In the genomic region with DNA sequence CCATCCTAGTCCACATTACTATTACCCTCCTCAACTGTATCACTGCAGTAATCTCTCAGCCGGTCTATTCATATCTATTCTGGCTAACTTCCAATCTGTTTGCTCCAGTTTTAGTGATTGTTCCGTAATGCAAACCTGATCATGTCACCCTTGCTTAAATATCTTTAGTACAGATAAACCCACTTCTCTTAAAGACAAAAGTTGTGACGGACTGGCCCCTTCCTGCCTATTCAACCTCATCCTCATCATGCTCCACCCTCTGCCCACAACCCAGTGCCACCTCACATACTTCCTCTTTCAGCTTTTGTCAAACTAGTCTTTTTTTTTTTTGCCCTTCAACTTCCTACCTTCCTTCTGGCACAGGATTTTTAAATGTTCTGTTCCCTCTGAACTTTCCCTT, we compare ENCODE assay signal across 9 cellular contexts. TPM values are rescaled to one million over a fixed set of nuclear protein-coding genes. Genes with fewer than 3 reads are reported as not detected.
DNase-seq lines count a peak whose midpoint lies in the region; ATAC-seq and TF ChIP-seq lines count a peak whose summit lies in the region.
"Had no signal": no experiment of that assay in that cellular context is flagged by ENCODE, and none has a peak within 500 bp of the region (broad histone marks: within the 10 kb centered on the region; RNA-seq: fewer than 3 reads in every experiment).

No MANE protein-coding gene starts in this region.

- H3K9me3 Mint-ChIP-seq in type B pancreatic cell = no peaks in the 10 kb centered on the region

- H3K9me3 ChIP-seq in OCI-LY3 (ENCODE audit: insufficient read depth, low read length) (no peaks in the 10 kb centered on the region), sigmoid colon (no peaks in the 10 kb centered on the region)

- no peaks in the 10 kb centered on the region for H3K79me2 ChIP-seq in OCI-LY3 (ENCODE audit: low read length)

- H3K27ac ChIP-seq in OCI-LY3 (ENCODE audit: low read length) (peak overlapping the region; percentile 79), sigmoid colon (peak overlapping the region in 3 of 4 donors; percentile 36 to 42 (median 39))

- H2AFZ ChIP-seq in OCI-LY3 (ENCODE audit: low read depth, low read length) = peak overlapping the region; percentile 63; the same call in 1 of the 2 replicates

- H3K36me3 Mint-ChIP-seq in type B pancreatic cell = peaks cover 5% of the 10 kb centered on the region

- no peak overlapping the region for H3K27ac Mint-ChIP-seq in type B pancreatic cell

- TF ChIP-seq EP300 in sigmoid colon (IDR thresholded peaks at IDR 0.05) = no peak

- no peaks in the 10 kb centered on the region for H3K27me3 Mint-ChIP-seq in type B pancreatic cell

- DNase-seq in GF-D8 (lab: John Stamatoyannopoulos, UW) (peak; percentile 92), sigmoid colon (peak; percentile 77), type B pancreatic cell (ENCODE audit: extremely low spot score, unreplicated experiment) (no peak), EL (no peak), NCI-H1436 treated with DMSO at 0.1 percent for 48 hours (lab: John Stamatoyannopoulos, UW) (no peak)
- peak; percentile 64 for DNase-seq in activated naive CD4-positive, alpha-beta T cell treated with Interleukin-2 at 50 U/mL for 16 hours

- H3K4me2 ChIP-seq in OCI-LY3 (ENCODE audit: low read length) = peak overlapping the region; percentile 92

- WGBS in sigmoid colon, 2 donors = 39 to 62% methylated on average over 3 of the region's 3 CpGs

- H3K27me3 ChIP-seq in OCI-LY3 (ENCODE audit: low read depth, low read length) = no peaks in the 10 kb centered on the region
- no peaks in the 10 kb centered on the region for H3K27me3 ChIP-seq in sigmoid colon

- no peaks in the 10 kb centered on the region for H4K20me1 ChIP-seq in OCI-LY3 (ENCODE audit: insufficient read depth, low read length)

- peaks cover 17% of the 10 kb centered on the region for H3K4me1 ChIP-seq in OCI-LY3 (ENCODE audit: low read length)
- H3K4me1 ChIP-seq in sigmoid colon = no peaks in the 10 kb centered on the region

- intact Hi-C loops in sigmoid colon (cut with DNase I) = no loop called here

- TF ChIP-seq CTCF in OCI-LY3 (IDR thresholded peaks at IDR 0.05; ENCODE audit: low read depth, low read length) = no peak
- TF ChIP-seq CTCF in sigmoid colon (IDR thresholded peaks at IDR 0.05) = no peak
- no peak for TF ChIP-seq CTCF in type B pancreatic cell (conservative IDR thresholded peaks at IDR 0.05)

- H3K4me3 ChIP-seq in OCI-LY3 (ENCODE audit: low read length) = peak overlapping the region; percentile 64
- no peak overlapping the region for H3K4me3 ChIP-seq in sigmoid colon

- H3K36me3 ChIP-seq in OCI-LY3 (replicated peaks; ENCODE audit: low read depth, low read length) (peaks cover 15% of the 10 kb centered on the region), sigmoid colon (peaks cover 15 to 63% (median 29%) of the 10 kb centered on the region in 4 donors)

- H3K4me1 Mint-ChIP-seq in type B pancreatic cell (ENCODE audit: unreplicated experiment) = no peaks in the 10 kb centered on the region

- no peak for TF ChIP-seq POLR2A in sigmoid colon (IDR thresholded peaks at IDR 0.05)

- H3K4me3 Mint-ChIP-seq in type B pancreatic cell = no peak overlapping the region

- no peak for ATAC-seq in HG03025 (IDR thresholded peaks at IDR 0.05; ENCODE audit: low FRiP score, unreplicated experiment)

- H3K9ac ChIP-seq in OCI-LY3 (ENCODE audit: low read length) = peak overlapping the region; percentile 55; the same call in 1 of the 2 replicates

RNA-seq across cellular contexts. Expression of gene C1orf162, which starts 2.8 kb away (rescaled TPM):
- total RNA-seq in sigmoid colon (10 to 100 TPM; 15.7 to 31.0 (median 21.5) TPM), type B pancreatic cell (ENCODE audit: low replicate concordance) (0.95 and 2.1 TPM in 2 replicates)
- polyA plus RNA-seq in sigmoid colon = 10 to 100 TPM; 22.8 to 27.0 (median 24.3) TPM

RNA-seq across cellular contexts. Expression of gene ATP5PB, which starts 21.7 kb away (rescaled TPM):
- total RNA-seq in sigmoid colon = 100 to 1,000 TPM; 157 to 217 (median 196) TPM
- 100 to 1,000 TPM; 515 to 849 (median 620) TPM for polyA plus RNA-seq in sigmoid colon
- 242 and 272 TPM in 2 replicates for total RNA-seq in type B pancreatic cell (ENCODE audit: low replicate concordance)

RNA-seq across cellular contexts. Expression of gene WDR77, which starts 22.0 kb away (rescaled TPM):
- total RNA-seq in sigmoid colon (10 to 100 TPM; 16.3 to 23.8 (median 20.1) TPM), type B pancreatic cell (ENCODE audit: low replicate concordance) (33.0 and 42.8 TPM in 2 replicates)
- polyA plus RNA-seq in sigmoid colon = 10 to 100 TPM; 13.8 to 29.5 (median 15.5) TPM

RNA-seq across cellular contexts. Expression of gene ADORA3, which starts 32.4 kb away (rescaled TPM):
- total RNA-seq in sigmoid colon = 10 to 100 TPM in 2 of 4 donors, 1 to 10 TPM in 2; 3.0 to 12.8 (median 10.4) TPM
- polyA plus RNA-seq in sigmoid colon = 10 to 100 TPM in 1 of 3 donors, 1 to 10 TPM in 2; 3.0 to 20.6 (median 5.4) TPM
- not detected in 2 replicates for total RNA-seq in type B pancreatic cell (ENCODE audit: low replicate concordance)

RNA-seq across cellular contexts. Expression of gene TMIGD3, which starts 32.4 kb away (rescaled TPM):
- total RNA-seq in sigmoid colon (1 to 10 TPM; 1.9 to 7.5 (median 5.1) TPM), type B pancreatic cell (ENCODE audit: low replicate concordance) (not detected in 2 replicates)
- 10 to 100 TPM in 1 of 3 donors, 1 to 10 TPM in 2; 3.4 to 29.8 (median 6.6) TPM for polyA plus RNA-seq in sigmoid colon
- total RNA-seq: T-helper 2 cell treated with Interferon-gamma antibody and Interleukin-4, amounts not matched to agents 100 ng/mL and 5 ng/mL, for 36 hours had no signal

Comparison
In these comparisons a context has a peak if more than half of its experiments do, and no peak if none do; other contexts are left out.
1. DNase-seq: peak in GF-D8 (single experiment), activated naive CD4-positive, alpha-beta T cell treated with Interleukin-2 at 50 U/mL for 16 hours (single experiment) and sigmoid colon (single experiment); none in type B pancreatic cell (single experiment), EL (single experiment) and NCI-H1436 treated with DMSO at 0.1 percent for 48 hours (single experiment).